ENCODE assay signal across 1 cellular context in genomic region chr16:18792836-18793433, GRCh38.
A peak's percentile ranks its signal among the peaks of the same experiment; 100 is the strongest.
TF ChIP-seq lines count a peak whose summit lies in the region.

No MANE protein-coding gene starts in this region.

TF ChIP-seq in K562, 482 proteins besides CTCF, POLR2A, EP300 and RAD21:
- TF ChIP-seq POLR2G (IDR thresholded peaks at IDR 0.05; ENCODE audit: low read depth, low read length) (0 out of 2 replicates have a peak, but pooled peaks have one; percentile 11), ATF4 (CRISPR knock-in tag; IDR thresholded peaks at IDR 0.05) (no peak)
